Comparison of ENCODE assay signal across 14 cellular contexts in the genomic region with DNA sequence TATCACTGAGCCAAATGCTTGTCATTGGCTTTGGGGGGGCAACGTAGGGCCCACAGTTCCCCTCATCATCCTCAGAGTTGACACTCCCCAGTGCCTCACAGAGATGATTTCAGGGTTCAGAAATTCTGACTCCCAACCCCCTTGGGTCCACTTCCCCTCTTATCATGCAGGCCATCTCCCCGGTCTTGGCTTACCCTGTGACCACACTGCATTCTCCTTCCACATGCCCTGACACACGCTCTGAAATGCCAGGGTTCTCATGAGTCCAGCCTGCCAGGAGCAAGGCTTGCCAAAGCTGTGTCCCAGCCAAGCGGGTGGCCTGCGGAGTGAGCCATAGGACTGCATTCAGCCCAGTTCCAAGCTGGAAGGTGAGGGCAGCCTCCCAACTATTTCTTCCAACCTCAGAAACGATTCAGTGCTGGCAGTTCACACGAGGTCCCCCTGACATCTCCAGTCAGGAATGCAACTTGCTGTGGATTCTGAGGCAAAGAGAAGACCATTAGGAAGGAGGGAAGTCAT.
A peak's percentile ranks its signal among the peaks of the same experiment; 100 is the strongest.
DNase-seq lines count a peak whose midpoint lies in the region; ATAC-seq and TF ChIP-seq lines count a peak whose summit lies in the region.
"Had no signal": no experiment of that assay in that cellular context is flagged by ENCODE, and none has a peak within 500 bp of the region (broad histone marks: within the 10 kb centered on the region; RNA-seq: fewer than 3 reads in every experiment).

No MANE protein-coding gene starts in this region.

- CTCF ChIA-PET in naive thymus-derived CD4-positive, alpha-beta T cell (lab: Charles Lee), result no interaction called here

- peaks cover 20 to 39% (median 36%) of the 10 kb centered on the region in 5 donors for H3K27me3 Mint-ChIP-seq in naive thymus-derived CD4-positive, alpha-beta T cell

- peak; percentile 31 for DNase-seq in H4 (ENCODE audit: low spot score)
- DNase-seq in body of pancreas, result peak; percentile 34 to 67 (median 51)
- DNase-seq in left ventricle myocardium inferior, result peak; percentile 61
- DNase-seq in DMS53 (lab: John Stamatoyannopoulos, UW), result no peak
- no peak for DNase-seq in middle frontal gyrus (ENCODE audit: extremely low spot score, low spot score)
- DNase-seq in NCI-H774 (lab: John Stamatoyannopoulos, UW), result no peak
- DNase-seq in naive thymus-derived CD4-positive, alpha-beta T cell, result no peak
- DNase-seq: activated T-cell treated with anti-CD3 and anti-CD28 coated beads, Interleukin-2, amount 50 U/mL, for 4 hours; NCI-H1436; T-helper 9 cell had no signal

- H3K4me1 Mint-ChIP-seq in naive thymus-derived CD4-positive, alpha-beta T cell, result peaks cover 0 to 5% (median 0%) of the 10 kb centered on the region in 7 donors
- H3K4me1 Mint-ChIP-seq: neural crest cell had no signal

- H3K4me1 ChIP-seq in body of pancreas (peaks cover 1% of the 10 kb centered on the region), left ventricle myocardium inferior (peaks cover 25% of the 10 kb centered on the region), skeletal muscle satellite cell (ENCODE audit: control insufficient read depth, insufficient read depth, low read length) (peaks cover 26% of the 10 kb centered on the region)
- no peaks in the 10 kb centered on the region for H3K4me1 ChIP-seq in naive thymus-derived CD4-positive, alpha-beta T cell (ENCODE audit: control insufficient read depth in 2 of 2, insufficient read depth in 2 of 2, low read length in 2 of 2)
- H3K4me1 ChIP-seq: HAP-1 had no signal

- H3K9ac ChIP-seq in skeletal muscle satellite cell (ENCODE audit: low read depth, low read length), result peak overlapping the region; percentile 16

- H3K27ac ChIP-seq in body of pancreas, result no peak overlapping the region
- H3K27ac ChIP-seq in left ventricle myocardium inferior (replicated peaks), result no peak overlapping the region
- no peak overlapping the region for H3K27ac ChIP-seq in naive thymus-derived CD4-positive, alpha-beta T cell (ENCODE audit: low read depth, low read length)
- H3K27ac ChIP-seq: vagina had no signal

- no peak for TF ChIP-seq POLR2A in body of pancreas (IDR thresholded peaks at IDR 0.05)

- TF ChIP-seq CTCF in body of pancreas (IDR thresholded peaks at IDR 0.05) (no peak), left ventricle myocardium inferior (IDR thresholded peaks at IDR 0.05; ENCODE audit: borderline replicate concordance) (no peak)

- H3K36me3 Mint-ChIP-seq in naive thymus-derived CD4-positive, alpha-beta T cell, result no peaks in the 10 kb centered on the region

- peaks cover 0 to 5% (median 2%) of the 10 kb centered on the region in 11 donors for H3K9me3 Mint-ChIP-seq in naive thymus-derived CD4-positive, alpha-beta T cell
- H3K9me3 Mint-ChIP-seq: activated T-cell treated with anti-CD3 and anti-CD28 coated beads, Interleukin-2, amount 50 U/mL, for 4 hours had no signal

- POLR2A ChIA-PET in naive thymus-derived CD4-positive, alpha-beta T cell (lab: Charles Lee), result no interaction called here

- H3K4me3 ChIP-seq in body of pancreas, result no peak overlapping the region
- no peak overlapping the region for H3K4me3 ChIP-seq in left ventricle myocardium inferior
- no peak overlapping the region for H3K4me3 ChIP-seq in skeletal muscle satellite cell (ENCODE audit: low read length)
- H3K4me3 ChIP-seq in naive thymus-derived CD4-positive, alpha-beta T cell (ENCODE audit: low read length), result no peak overlapping the region
- H3K4me3 ChIP-seq: HAP-1, vagina had no signal

- intact Hi-C loops in body of pancreas (cut with DNase I) (no loop called here), left ventricle myocardium inferior (cut with micrococcal nuclease) (no loop called here)
- intact Hi-C loops in naive thymus-derived CD4-positive, alpha-beta T cell (cut with micrococcal nuclease), result no loop called here

- peak; percentile 81 for ATAC-seq in body of pancreas
- no peak for ATAC-seq in naive thymus-derived CD4-positive, alpha-beta T cell
- ATAC-seq: activated T-cell treated with anti-CD3 and anti-CD28 coated beads, Interleukin-2, amount 50 U/mL, for 4 hours had no signal

- no peaks in the 10 kb centered on the region for H3K36me3 ChIP-seq in body of pancreas (replicated peaks in 1 of 2; ENCODE audit: insufficient read depth in 1 of 2, low read depth in 2 of 2)
- H3K36me3 ChIP-seq in left ventricle myocardium inferior, result no peaks in the 10 kb centered on the region
- H3K36me3 ChIP-seq in skeletal muscle satellite cell (ENCODE audit: insufficient read depth, low read length), result no peaks in the 10 kb centered on the region
- no peaks in the 10 kb centered on the region for H3K36me3 ChIP-seq in naive thymus-derived CD4-positive, alpha-beta T cell (ENCODE audit: control insufficient read depth in 2 of 3, insufficient read depth in 3 of 3, low read length in 3 of 3)
- H3K36me3 ChIP-seq: HAP-1, vagina had no signal

- WGBS in body of pancreas, 2 donors, result 59 to 66% methylated on average over 7 of the region's 7 CpGs

- H3K27ac Mint-ChIP-seq in naive thymus-derived CD4-positive, alpha-beta T cell, result no peak overlapping the region

- H3K9me3 ChIP-seq in body of pancreas (no peaks in the 10 kb centered on the region), left ventricle myocardium inferior (replicated peaks) (peaks cover 2% of the 10 kb centered on the region), skeletal muscle satellite cell (replicated peaks; ENCODE audit: low read length) (no peaks in the 10 kb centered on the region)
- H3K9me3 ChIP-seq in naive thymus-derived CD4-positive, alpha-beta T cell (ENCODE audit: control insufficient read depth in 2 of 3, low read length in 3 of 3), result no peaks in the 10 kb centered on the region
- H3K9me3 ChIP-seq: HAP-1, vagina had no signal

- no peak overlapping the region for H3K4me3 Mint-ChIP-seq in naive thymus-derived CD4-positive, alpha-beta T cell
- H3K4me3 Mint-ChIP-seq: activated T-cell treated with anti-CD3 and anti-CD28 coated beads, Interleukin-2, amount 50 U/mL, for 4 hours; neural crest cell had no signal

- H3K27me3 ChIP-seq in body of pancreas (no peaks in the 10 kb centered on the region), left ventricle myocardium inferior (ENCODE audit: low read depth) (no peaks in the 10 kb centered on the region), skeletal muscle satellite cell (ENCODE audit: control insufficient read depth, insufficient read depth, low read length) (peaks cover 22% of the 10 kb centered on the region)
- H3K27me3 ChIP-seq in naive thymus-derived CD4-positive, alpha-beta T cell (ENCODE audit: control insufficient read depth in 2 of 2, insufficient read depth in 2 of 2, low read length in 2 of 2), result no peaks in the 10 kb centered on the region
- H3K27me3 ChIP-seq: vagina had no signal

- peak overlapping the region; percentile 14 for H3K4me2 ChIP-seq in skeletal muscle satellite cell (ENCODE audit: low read length)

Comparison
In these comparisons a context has a peak if more than half of its experiments do, and no peak if none do; other contexts are left out.
1. DNase-seq: peak in H4 (single experiment), body of pancreas (4 of 4) and left ventricle myocardium inferior (single experiment); none in DMS53 (single experiment), middle frontal gyrus (single experiment), NCI-H774 (single experiment) and naive thymus-derived CD4-positive, alpha-beta T cell (0 of 9).